In genomic region chr6:142784344-142784743, GRCh38 we compare ENCODE assay signal across 8 cellular contexts.
A peak's percentile ranks its signal among the peaks of the same experiment; 100 is the strongest.
DNase-seq lines count a peak whose midpoint lies in the region; ATAC-seq lines count a peak whose summit lies in the region.

No MANE protein-coding gene starts in this region.

- H3K4me1 ChIP-seq in Karpas-422 (ENCODE audit: low read length): no peaks in the 10 kb centered on the region

- H3K79me2 ChIP-seq in Karpas-422 (ENCODE audit: low read length): no peaks in the 10 kb centered on the region

- H3K36me3 ChIP-seq in Karpas-422 (ENCODE audit: insufficient read depth, low read length): no peaks in the 10 kb centered on the region

- no peaks in the 10 kb centered on the region for H4K20me1 ChIP-seq in Karpas-422 (ENCODE audit: insufficient read depth, low read depth, low read length)

- no peaks in the 10 kb centered on the region for H3K27me3 Mint-ChIP-seq in activated naive CD8-positive, alpha-beta T cell treated with anti-CD3 and anti-CD28 coated beads, Interleukin-2, amount 10 ng/mL, durations not matched to agents 7 days and 5 days

- H3K4me3 Mint-ChIP-seq in activated naive CD8-positive, alpha-beta T cell treated with anti-CD3 and anti-CD28 coated beads, Interleukin-2, amount 10 ng/mL, durations not matched to agents 7 days and 5 days: peak overlapping the region; percentile 45

- no peaks in the 10 kb centered on the region for H3K9me2 ChIP-seq in Karpas-422 (replicated peaks; ENCODE audit: insufficient read depth, low read length)

- no peak overlapping the region for H3K27ac ChIP-seq in Karpas-422 (ENCODE audit: low read length)

- no peak overlapping the region for H3K9ac ChIP-seq in Karpas-422 (ENCODE audit: low read length)

- H3K36me3 Mint-ChIP-seq in activated naive CD8-positive, alpha-beta T cell treated with anti-CD3 and anti-CD28 coated beads, Interleukin-2, amount 10 ng/mL, durations not matched to agents 7 days and 5 days: peaks cover 37% of the 10 kb centered on the region

- no peaks in the 10 kb centered on the region for H3K9me3 Mint-ChIP-seq in activated naive CD8-positive, alpha-beta T cell treated with anti-CD3 and anti-CD28 coated beads, Interleukin-2, amount 10 ng/mL, durations not matched to agents 7 days and 5 days

- H2AFZ ChIP-seq in Karpas-422 (ENCODE audit: low read length): no peak overlapping the region

- no peak overlapping the region for H3K4me2 ChIP-seq in Karpas-422 (ENCODE audit: low read depth, low read length, poor library complexity, severe bottlenecking)

- no peaks in the 10 kb centered on the region for H3K27me3 ChIP-seq in Karpas-422 (ENCODE audit: low read length)

- peak; percentile 71 for ATAC-seq in GM19324 (IDR thresholded peaks at IDR 0.05; ENCODE audit: low FRiP score, unreplicated experiment)
- peak; percentile 100 for ATAC-seq in HG03103 (IDR thresholded peaks at IDR 0.05; ENCODE audit: low read depth, unreplicated experiment)
- ATAC-seq in activated naive CD8-positive, alpha-beta T cell treated with anti-CD3 and anti-CD28 coated beads, Interleukin-2, amount 10 ng/mL, durations not matched to agents 7 days and 5 days (ENCODE audit: low read depth): peak; percentile 79
- ATAC-seq in left cardiac atrium: no peak

- intact Hi-C loops in left cardiac atrium (cut with DNase I): no loop called here

- peaks cover 33% of the 10 kb centered on the region for H3K4me1 Mint-ChIP-seq in activated naive CD8-positive, alpha-beta T cell treated with anti-CD3 and anti-CD28 coated beads, Interleukin-2, amount 10 ng/mL, durations not matched to agents 7 days and 5 days

- H3K9me3 ChIP-seq in Karpas-422 (ENCODE audit: low read length): no peaks in the 10 kb centered on the region

- peak overlapping the region; percentile 82 for H3K27ac Mint-ChIP-seq in activated naive CD8-positive, alpha-beta T cell treated with anti-CD3 and anti-CD28 coated beads, Interleukin-2, amount 10 ng/mL, durations not matched to agents 7 days and 5 days

- DNase-seq in GF-D8 (lab: John Stamatoyannopoulos, UW) (peak; percentile 4), Karpas-422 (no peak), NCI-H187 (lab: John Stamatoyannopoulos, UW) (no peak), left cardiac atrium (no peak)
- DNase-seq in activated naive CD8-positive, alpha-beta T cell treated with anti-CD3 and anti-CD28 coated beads, Interleukin-2, amount 10 ng/mL, durations not matched to agents 7 days and 5 days: no peak
- no peak for DNase-seq in stimulated activated CD4-positive, alpha-beta T cell treated with anti-CD3 and anti-CD28 coated beads, Interleukin-2, amount 100 ng/mL, for 48 hours

- no peak overlapping the region for H3K4me3 ChIP-seq in Karpas-422 (ENCODE audit: low read length)

- POLR2A ChIA-PET in activated naive CD8-positive, alpha-beta T cell treated with anti-CD3 and anti-CD28 coated beads, Interleukin-2, amount 10 ng/mL, durations not matched to agents 7 days and 5 days (lab: Charles Lee): no interaction called here

Comparison
In these comparisons a context has a peak if more than half of its experiments do, and no peak if none do; other contexts are left out.
1. ATAC-seq: peak in GM19324 (single experiment), HG03103 (single experiment) and activated naive CD8-positive, alpha-beta T cell treated with anti-CD3 and anti-CD28 coated beads, Interleukin-2, amount 10 ng/mL, durations not matched to agents 7 days and 5 days (single experiment); none in left cardiac atrium (0 of 2).